ENCODE assay signal across 3 cellular contexts in the genomic region with DNA sequence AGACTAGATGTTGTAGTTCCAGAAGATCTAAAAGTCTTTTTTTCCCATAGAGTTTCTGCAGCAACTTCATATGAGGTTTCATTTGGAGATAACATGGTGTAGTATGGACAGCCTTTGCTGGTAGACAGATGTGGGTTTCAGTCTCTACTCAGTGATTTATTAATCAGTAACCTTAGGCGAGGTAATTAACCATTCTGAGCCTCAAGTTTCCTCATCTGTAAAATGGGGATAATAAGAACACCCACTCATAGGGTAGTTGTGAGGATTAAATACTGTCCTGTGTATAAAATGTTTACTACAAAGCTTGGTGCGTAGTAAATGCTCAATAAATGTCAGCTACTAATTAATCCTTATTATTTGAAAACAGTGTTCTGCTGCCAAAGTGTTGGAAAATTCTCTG.
TF ChIP-seq lines count a peak whose summit lies in the region.

No MANE protein-coding gene starts in this region.

TF ChIP-seq in HEK293, 187 proteins besides CTCF, POLR2A, EP300 and RAD21:
- TF ChIP-seq, protein P1, sequence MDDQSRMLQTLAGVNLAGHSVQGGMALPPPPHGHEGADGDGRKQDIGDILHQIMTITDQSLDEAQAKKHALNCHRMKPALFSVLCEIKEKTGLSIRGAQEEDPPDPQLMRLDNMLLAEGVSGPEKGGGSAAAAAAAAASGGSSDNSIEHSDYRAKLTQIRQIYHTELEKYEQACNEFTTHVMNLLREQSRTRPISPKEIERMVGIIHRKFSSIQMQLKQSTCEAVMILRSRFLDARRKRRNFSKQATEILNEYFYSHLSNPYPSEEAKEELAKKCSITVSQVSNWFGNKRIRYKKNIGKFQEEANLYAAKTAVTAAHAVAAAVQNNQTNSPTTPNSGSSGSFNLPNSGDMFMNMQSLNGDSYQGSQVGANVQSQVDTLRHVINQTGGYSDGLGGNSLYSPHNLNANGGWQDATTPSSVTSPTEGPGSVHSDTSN (CRISPR knock-in tag; IDR thresholded peaks at IDR 0.05): no peak
- TF ChIP-seq ZNF266 (tag by site-specific recombination; IDR thresholded peaks at IDR 0.05; ENCODE audit: low read depth): no peak
- TF ChIP-seq ZNF830 (tag by site-specific recombination; IDR thresholded peaks at IDR 0.05; ENCODE audit: low read depth): no peak
- no peak for TF ChIP-seq PRDM1 (tag by site-specific recombination; IDR thresholded peaks at IDR 0.05)
- peak; percentile 52; the same call in 1 of the 2 replicates for TF ChIP-seq ZNF664 (tag by site-specific recombination; IDR thresholded peaks at IDR 0.05)
- TF ChIP-seq OVOL3 (tag by site-specific recombination; IDR thresholded peaks at IDR 0.05): no peak
- no peak for TF ChIP-seq ZNF311 (tag by site-specific recombination; IDR thresholded peaks at IDR 0.05; ENCODE audit: borderline replicate concordance)

TF ChIP-seq in K562, 482 proteins besides CTCF, POLR2A, EP300 and RAD21:
- no peak for TF ChIP-seq IRF2 (CRISPR knock-in tag; IDR thresholded peaks at IDR 0.05)
- TF ChIP-seq CBX5 (IDR thresholded peaks at IDR 0.05; ENCODE audit: borderline replicate concordance, low read depth): no peak
- TF ChIP-seq, protein P2, sequence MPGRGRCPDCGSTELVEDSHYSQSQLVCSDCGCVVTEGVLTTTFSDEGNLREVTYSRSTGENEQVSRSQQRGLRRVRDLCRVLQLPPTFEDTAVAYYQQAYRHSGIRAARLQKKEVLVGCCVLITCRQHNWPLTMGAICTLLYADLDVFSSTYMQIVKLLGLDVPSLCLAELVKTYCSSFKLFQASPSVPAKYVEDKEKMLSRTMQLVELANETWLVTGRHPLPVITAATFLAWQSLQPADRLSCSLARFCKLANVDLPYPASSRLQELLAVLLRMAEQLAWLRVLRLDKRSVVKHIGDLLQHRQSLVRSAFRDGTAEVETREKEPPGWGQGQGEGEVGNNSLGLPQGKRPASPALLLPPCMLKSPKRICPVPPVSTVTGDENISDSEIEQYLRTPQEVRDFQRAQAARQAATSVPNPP (IDR thresholded peaks at IDR 0.05; ENCODE audit: borderline replicate concordance, insufficient read depth, insufficient read length): no peak
- peak; percentile 61 for TF ChIP-seq RBM25 (IDR thresholded peaks at IDR 0.05; ENCODE audit: low read depth, low read length, severe bottlenecking)
- TF ChIP-seq CBFA2T2 (conservative IDR thresholded peaks at IDR 0.05): no peak
- TF ChIP-seq THRAP3 (IDR thresholded peaks at IDR 0.05; ENCODE audit: borderline replicate concordance): no peak

TF ChIP-seq in H1, 55 proteins besides CTCF, POLR2A, EP300 and RAD21:
- no peak for TF ChIP-seq FOSL1 (IDR thresholded peaks at IDR 0.05; ENCODE audit: insufficient read depth, low read depth, low read length)
- no peak for TF ChIP-seq RFX5 (IDR thresholded peaks at IDR 0.05; ENCODE audit: borderline replicate concordance, low read depth, low read length)
- TF ChIP-seq, protein P3, sequence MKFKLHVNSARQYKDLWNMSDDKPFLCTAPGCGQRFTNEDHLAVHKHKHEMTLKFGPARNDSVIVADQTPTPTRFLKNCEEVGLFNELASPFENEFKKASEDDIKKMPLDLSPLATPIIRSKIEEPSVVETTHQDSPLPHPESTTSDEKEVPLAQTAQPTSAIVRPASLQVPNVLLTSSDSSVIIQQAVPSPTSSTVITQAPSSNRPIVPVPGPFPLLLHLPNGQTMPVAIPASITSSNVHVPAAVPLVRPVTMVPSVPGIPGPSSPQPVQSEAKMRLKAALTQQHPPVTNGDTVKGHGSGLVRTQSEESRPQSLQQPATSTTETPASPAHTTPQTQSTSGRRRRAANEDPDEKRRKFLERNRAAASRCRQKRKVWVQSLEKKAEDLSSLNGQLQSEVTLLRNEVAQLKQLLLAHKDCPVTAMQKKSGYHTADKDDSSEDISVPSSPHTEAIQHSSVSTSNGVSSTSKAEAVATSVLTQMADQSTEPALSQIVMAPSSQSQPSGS (IDR thresholded peaks at IDR 0.05; ENCODE audit: low read length): no peak
- no peak for TF ChIP-seq SAP30 (IDR thresholded peaks at IDR 0.05; ENCODE audit: insufficient read depth, insufficient replicate concordance, low read length)
- TF ChIP-seq EGR1 (IDR thresholded peaks at IDR 0.05; ENCODE audit: borderline replicate concordance, low read depth, low read length): no peak
- no peak for TF ChIP-seq CBX8 (IDR thresholded peaks at IDR 0.05; ENCODE audit: borderline replicate concordance, low read depth, low read length)
TF ChIP-seq in H1: peak in this region for 0.
